In genomic region chr6:42971746-42972327, GRCh38 we compare ENCODE assay signal across 19 cellular contexts. TPM values are rescaled to one million over a fixed set of nuclear protein-coding genes. Genes with fewer than 3 reads are reported as not detected.
DNase-seq lines count a peak whose midpoint lies in the region; ATAC-seq lines count a peak whose summit lies in the region.
"Had no signal": no experiment of that assay in that cellular context is flagged by ENCODE, and none has a peak within 500 bp of the region (broad histone marks: within the 10 kb centered on the region; RNA-seq: fewer than 3 reads in every experiment).

No MANE protein-coding gene starts in this region.

- H3K27ac ChIP-seq in temporal lobe (ENCODE audit: low read depth, low read length) = peak overlapping the region; percentile 75
- H3K27ac ChIP-seq: C4-2B, left lung, spleen, suprapubic skin had no signal

- no peak for ATAC-seq in activated naive CD4-positive, alpha-beta T cell treated with anti-CD3 and anti-CD28 coated beads, Interleukin-2, amount 50 U/mL, for 72 hours
- ATAC-seq: GM12878, left lung had no signal

- peaks cover 33% of the 10 kb centered on the region for H3K4me1 Mint-ChIP-seq in dendritic cell treated with granulocyte-macrophage colony-stimulating factor and Interleukin-4, amounts not matched to agents 40 ng/mL and 50 ng/mL, for 4 days (ENCODE audit: low read depth)

- H3K27ac Mint-ChIP-seq in activated naive CD4-positive, alpha-beta T cell treated with anti-CD3 and anti-CD28 coated beads, Interleukin-2, amount 50 U/mL, for 72 hours = peak overlapping the region; percentile 11 to 70
- H3K27ac Mint-ChIP-seq in dendritic cell treated with granulocyte-macrophage colony-stimulating factor and Interleukin-4, amounts not matched to agents 40 ng/mL and 50 ng/mL, for 4 days = peak overlapping the region; percentile 32
- H3K27ac Mint-ChIP-seq: H9 had no signal

- H3K27me3 Mint-ChIP-seq in dendritic cell treated with granulocyte-macrophage colony-stimulating factor and Interleukin-4, amounts not matched to agents 40 ng/mL and 50 ng/mL, for 4 days = no peaks in the 10 kb centered on the region

- H3K4me3 Mint-ChIP-seq in dendritic cell treated with granulocyte-macrophage colony-stimulating factor and Interleukin-4, amounts not matched to agents 40 ng/mL and 50 ng/mL, for 4 days = no peak overlapping the region
- H3K4me3 Mint-ChIP-seq: H9 had no signal

- intact Hi-C loops in dendritic cell treated with granulocyte-macrophage colony-stimulating factor and Interleukin-4, amounts not matched to agents 40 ng/mL and 50 ng/mL, for 4 days (cut with micrococcal nuclease) = no loop called here

- no peak for DNase-seq in activated naive CD4-positive, alpha-beta T cell treated with anti-CD3 and anti-CD28 coated beads, Interleukin-2, amount 50 U/mL, for 72 hours (ENCODE audit: low spot score in 2 of 2)
- DNase-seq in activated naive CD4-positive, alpha-beta T cell (lab: John Stamatoyannopoulos, UW) = no peak
- DNase-seq in DMS153 (lab: John Stamatoyannopoulos, UW) = no peak
- no peak for DNase-seq in stimulated activated CD4-positive, alpha-beta T cell treated with anti-CD3 and anti-CD28 coated beads, Interleukin-4, amount 100 ng/mL, for 4 hours
- DNase-seq: activated CD4-positive, alpha-beta T cell treated with anti-CD3 and anti-CD28 coated beads, Interleukin-2, amount 50 U/mL, for 48 hours; activated naive CD4-positive, alpha-beta T cell treated with anti-CD3 and anti-CD28 coated beads, Interleukin-2, amount 50 U/mL, for 16 hours; H9; left lung; midbrain; MM.1S; NCI-H146; Right ventricle myocardium superior; spleen had no signal

- peaks cover 0 to 13% of the 10 kb centered on the region in 2 donors for H3K36me3 Mint-ChIP-seq in activated naive CD4-positive, alpha-beta T cell treated with anti-CD3 and anti-CD28 coated beads, Interleukin-2, amount 50 U/mL, for 72 hours
- peaks cover 40% of the 10 kb centered on the region for H3K36me3 Mint-ChIP-seq in dendritic cell treated with granulocyte-macrophage colony-stimulating factor and Interleukin-4, amounts not matched to agents 40 ng/mL and 50 ng/mL, for 4 days (ENCODE audit: low read depth)

- no peaks in the 10 kb centered on the region for H3K9me3 Mint-ChIP-seq in activated naive CD4-positive, alpha-beta T cell treated with anti-CD3 and anti-CD28 coated beads, Interleukin-2, amount 50 U/mL, for 72 hours
- H3K9me3 Mint-ChIP-seq in dendritic cell treated with granulocyte-macrophage colony-stimulating factor and Interleukin-4, amounts not matched to agents 40 ng/mL and 50 ng/mL, for 4 days = no peaks in the 10 kb centered on the region
- H3K9me3 Mint-ChIP-seq: H9 had no signal

RNA-seq across cellular contexts. Expression of gene PEX6, which starts 7.1 kb away (rescaled TPM):
- total RNA-seq in activated naive CD4-positive, alpha-beta T cell treated with anti-CD3 and anti-CD28 coated beads, Interleukin-2, amount 50 U/mL, for 72 hours = 10 to 100 TPM in 1 of 2 donors, 1 to 10 TPM in 1; 7.9 to 13.8 TPM
- total RNA-seq in temporal lobe = 15.7 TPM

RNA-seq across cellular contexts. Expression of gene GNMT, which starts 11.3 kb away (rescaled TPM):
- total RNA-seq in activated naive CD4-positive, alpha-beta T cell treated with anti-CD3 and anti-CD28 coated beads, Interleukin-2, amount 50 U/mL, for 72 hours = 1 to 10 TPM in 1 of 2 donors, under 1 TPM in 1; 0.54 to 1.0 TPM
- 0.74 TPM for total RNA-seq in temporal lobe
- total RNA-seq: fibroblast of lung had no signal

RNA-seq across cellular contexts. Expression of gene PPP2R5D, which starts 12.5 kb away (rescaled TPM):
- total RNA-seq in activated naive CD4-positive, alpha-beta T cell treated with anti-CD3 and anti-CD28 coated beads, Interleukin-2, amount 50 U/mL, for 72 hours = 10 to 100 TPM; 53.0 to 96.0 TPM
- total RNA-seq in temporal lobe = 33.9 TPM

RNA-seq across cellular contexts. Expression of gene MEA1, which starts 41.9 kb away (rescaled TPM):
- total RNA-seq in activated naive CD4-positive, alpha-beta T cell treated with anti-CD3 and anti-CD28 coated beads, Interleukin-2, amount 50 U/mL, for 72 hours = 10 to 100 TPM; 79.4 to 83.6 TPM
- total RNA-seq in temporal lobe = 27.5 TPM

RNA-seq across cellular contexts. Expression of gene KLHDC3, which starts 42.2 kb away (rescaled TPM):
- total RNA-seq in activated naive CD4-positive, alpha-beta T cell treated with anti-CD3 and anti-CD28 coated beads, Interleukin-2, amount 50 U/mL, for 72 hours = 10 to 100 TPM; 67.7 to 74.0 TPM
- total RNA-seq in temporal lobe = 97.4 TPM
